1 cellular context compared by ENCODE assay signal in genomic region chr19:57499680-57500395, GRCh38.
TF ChIP-seq lines count a peak whose summit lies in the region.

TSS of gene ZNF773 (plus strand) at chr19:57499938. CDS start at chr19:57500081, 143 bp downstream.

TF ChIP-seq in GM23338, 12 proteins besides CTCF, POLR2A, EP300 and RAD21 (continued from another document):
- TF ChIP-seq ZNF462 (CRISPR knock-in tag; IDR thresholded peaks at IDR 0.05) (peak; percentile 51; the same call in 1 of the 2 replicates), CREB1 (CRISPR knock-in tag; IDR thresholded peaks at IDR 0.05; ENCODE audit: low read depth) (peak; percentile 85)
